23 cellular contexts compared by ENCODE assay signal in the genomic region with DNA sequence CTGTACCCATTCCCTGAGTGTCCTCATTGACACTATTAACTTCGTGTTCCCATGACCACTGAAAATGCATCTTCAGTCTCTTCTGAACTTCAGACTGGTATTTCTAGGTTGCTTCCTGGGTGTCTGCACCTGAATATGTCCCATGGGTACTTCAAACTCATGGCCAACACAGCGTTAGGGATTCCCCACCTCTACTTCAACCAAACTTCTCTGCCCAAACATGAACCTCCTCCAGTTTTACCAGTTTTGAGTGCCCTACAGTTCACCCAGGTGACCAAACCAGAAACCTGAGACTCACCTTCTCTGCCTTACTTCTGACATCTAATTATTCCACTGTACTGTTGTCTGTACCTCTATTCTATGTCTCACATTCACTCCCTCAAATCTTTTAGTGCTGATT.
DNase-seq lines count a peak whose midpoint lies in the region; ATAC-seq lines count a peak whose summit lies in the region.
"Had no signal": no experiment of that assay in that cellular context is flagged by ENCODE, and none has a peak within 500 bp of the region (broad histone marks: within the 10 kb centered on the region; RNA-seq: fewer than 3 reads in every experiment).

No MANE protein-coding gene starts in this region.

- no peaks in the 10 kb centered on the region for H3K27me3 ChIP-seq in GM23248 (replicated peaks; ENCODE audit: insufficient read depth)
- H3K27me3 ChIP-seq: right atrium auricular region, uterus had no signal

- H3K4me1 Mint-ChIP-seq in T-helper 17 cell, result peaks cover 22% of the 10 kb centered on the region

- H3K27me3 Mint-ChIP-seq in T-helper 17 cell, result no peaks in the 10 kb centered on the region
- H3K27me3 Mint-ChIP-seq: activated CD8-positive, alpha-beta T cell treated with anti-CD3 and anti-CD28 coated beads for 36 hours; CD4-positive, CD25-positive, alpha-beta regulatory T cell; naive B cell had no signal

- H3K79me2 ChIP-seq in GM23248 (ENCODE audit: insufficient read depth), result peaks cover 84% of the 10 kb centered on the region

- H4K20me1 ChIP-seq in GM23248 (ENCODE audit: insufficient read depth), result no peaks in the 10 kb centered on the region

- ATAC-seq in T-helper 17 cell (peak; percentile 53), esophagus mucosa (peak; percentile 87), HG02623 (IDR thresholded peaks at IDR 0.05; ENCODE audit: unreplicated experiment) (no peak), GM18858 (IDR thresholded peaks at IDR 0.05; ENCODE audit: unreplicated experiment) (no peak), HG03469 (IDR thresholded peaks at IDR 0.05; ENCODE audit: unreplicated experiment) (no peak)

- 0 out of 2 replicates have a peak, but pooled peaks cover under 1% of the 10 kb centered on the region for H3K36me3 ChIP-seq in GM23248 (ENCODE audit: low read depth)
- H3K36me3 ChIP-seq: right atrium auricular region, uterus had no signal

- H3K9ac ChIP-seq in GM23248, result no peak overlapping the region

- peak overlapping the region; percentile 40; the same call in 1 of the 2 replicates for H3K27ac ChIP-seq in GM23248
- H3K27ac ChIP-seq in substantia nigra (ENCODE audit: low read depth, low read length, poor library complexity, severe bottlenecking), result peak overlapping the region; percentile 80
- H3K27ac ChIP-seq: right atrium auricular region, uterus had no signal

- H3K4me2 ChIP-seq in GM23248 (ENCODE audit: unreplicated experiment), result no peak overlapping the region

- in situ Hi-C loops in GM23248 (cut with MboI), result no loop called here

- no peak overlapping the region for H3K4me3 Mint-ChIP-seq in T-helper 17 cell
- H3K4me3 Mint-ChIP-seq: activated CD8-positive, alpha-beta T cell treated with anti-CD3 and anti-CD28 coated beads for 36 hours; activated naive CD4-positive, alpha-beta T cell treated with anti-CD3 and anti-CD28 coated beads for 36 hours; CD4-positive, CD25-positive, alpha-beta regulatory T cell; naive B cell had no signal

- H3F3A ChIP-seq in GM23248 (ENCODE audit: insufficient read depth), result peaks cover 42% of the 10 kb centered on the region

- H3K36me3 Mint-ChIP-seq in T-helper 17 cell (ENCODE audit: low read depth), result peaks cover 3% of the 10 kb centered on the region
- H3K36me3 Mint-ChIP-seq: CD4-positive, CD25-positive, alpha-beta regulatory T cell; naive B cell had no signal

- H3K27ac Mint-ChIP-seq in T-helper 17 cell, result no peak overlapping the region
- H3K27ac Mint-ChIP-seq: activated CD8-positive, alpha-beta T cell treated with anti-CD3 and anti-CD28 coated beads for 36 hours; activated naive CD4-positive, alpha-beta T cell treated with anti-CD3 and anti-CD28 coated beads for 36 hours; CD4-positive, CD25-positive, alpha-beta regulatory T cell; naive B cell had no signal

- DNase-seq in GM23248, result no peak
- no peak for DNase-seq in T-helper 17 cell
- no peak for DNase-seq in substantia nigra (lab: John Stamatoyannopoulos, UW)
- no peak for DNase-seq in activated CD8-positive, alpha-beta memory T cell treated with anti-CD3 and anti-CD28 coated beads, Interleukin-2, amount 50 U/mL, for 48 hours
- DNase-seq: activated CD4-positive, CD25-positive, alpha-beta regulatory T cell treated with anti-CD3 and anti-CD28 coated beads, Interleukin-2, amount 50 U/mL, for 72 hours; activated naive CD4-positive, alpha-beta T cell treated with anti-CD3 and anti-CD28 coated beads for 36 hours; activated T-cell treated with anti-CD3 and anti-CD28 coated beads, Interleukin-2, amount 50 U/mL, for 1 hour; DMS153; KG1; mesendoderm; naive B cell; NCI-H146; OCI-M1; SHP77 treated with DMSO at 0.1 percent for 48 hours; stimulated activated CD4-positive, alpha-beta T cell treated with anti-CD3 and anti-CD28 coated beads, Interleukin-12 subunit alpha, Interleukin-12 subunit beta, amount 100 ng/mL, for 4 hours; uterus had no signal

- H3K9me2 ChIP-seq in GM23248 (ENCODE audit: insufficient read depth), result no peaks in the 10 kb centered on the region

- H3K4me3 ChIP-seq in GM23248, result no peak overlapping the region
- H3K4me3 ChIP-seq: right atrium auricular region, uterus had no signal

- H3K9me3 ChIP-seq in GM23248 (ENCODE audit: low read depth) (no peaks in the 10 kb centered on the region), T-helper 17 cell (ENCODE audit: control insufficient read depth, low read length, poor library complexity, severe bottlenecking) (no peaks in the 10 kb centered on the region)
- H3K9me3 ChIP-seq: right atrium auricular region, uterus had no signal

- WGBS in GM23248 (ENCODE audit: low coverage in 1 of 2, low lambda C conversion rate in 2 of 2, missing lambda C conversion rate in 2 of 2), 2 experiments, result 100% methylated on average over 2 of the region's 2 CpGs

- H3K4me1 ChIP-seq in GM23248 (ENCODE audit: insufficient read depth), result peaks cover 41% of the 10 kb centered on the region
- H3K4me1 ChIP-seq: uterus had no signal

- no peak overlapping the region for H2AFZ ChIP-seq in GM23248

Comparison
In these comparisons a context has a peak if more than half of its experiments do, and no peak if none do; other contexts are left out.
1. ATAC-seq: peak in T-helper 17 cell (single experiment) and esophagus mucosa (single experiment); none in HG02623 (single experiment), GM18858 (single experiment) and HG03469 (single experiment).